ENCODE assay signal across 8 cellular contexts in the genomic region with DNA sequence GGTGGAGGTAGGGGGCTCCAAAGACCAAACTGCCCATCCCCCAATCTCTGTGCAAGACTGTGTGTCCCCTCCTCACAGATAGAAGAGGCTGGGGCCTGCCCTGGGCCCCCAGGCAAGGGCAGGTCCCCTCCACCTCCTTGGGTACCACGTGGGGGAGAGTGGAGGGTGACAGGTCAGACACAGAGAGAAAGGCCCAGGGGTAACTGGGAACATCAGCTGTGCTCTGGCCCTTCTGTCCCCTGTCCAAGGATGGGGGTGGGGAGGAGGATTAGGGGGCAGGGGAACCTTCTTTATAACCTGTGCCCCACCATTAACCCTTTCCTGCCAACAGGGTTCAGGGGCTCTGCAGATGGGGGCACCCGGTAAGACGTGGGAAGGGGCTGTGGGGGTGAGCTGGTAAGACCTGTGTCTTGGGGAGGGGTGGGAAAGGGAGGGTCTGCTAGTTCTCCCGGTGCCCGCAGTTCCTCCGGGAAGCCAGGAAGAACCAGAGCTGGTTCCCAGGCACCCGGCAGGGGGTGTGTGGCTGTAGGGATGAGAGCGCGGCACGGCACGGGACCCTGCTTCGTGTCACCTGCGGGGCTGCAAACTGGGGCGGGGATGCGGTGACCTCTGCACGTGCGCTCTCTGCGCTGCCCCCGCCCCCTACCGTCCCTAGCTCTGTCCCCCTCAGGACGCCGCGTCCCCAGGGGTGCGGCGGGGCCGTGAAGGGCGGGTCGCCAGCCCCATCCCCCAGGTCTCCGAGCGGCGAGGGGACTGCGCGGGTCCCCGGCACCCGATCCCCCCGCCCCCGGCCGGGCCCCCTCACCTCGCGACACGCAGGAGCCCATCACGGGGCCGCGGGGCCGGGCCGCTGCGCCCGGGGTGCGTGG. TPM values are rescaled to one million over a fixed set of nuclear protein-coding genes. Genes with fewer than 3 reads are reported as not detected.
A peak's percentile ranks its signal among the peaks of the same experiment; 100 is the strongest.
DNase-seq lines count a peak whose midpoint lies in the region; ATAC-seq and TF ChIP-seq lines count a peak whose summit lies in the region.

No MANE protein-coding gene starts in this region.

- H3K4me3 ChIP-seq in SU-DHL-6 (ENCODE audit: insufficient read depth, low read length, poor library complexity, severe bottlenecking) (no peak overlapping the region), fibroblast of the aortic adventitia (ENCODE audit: low read depth, low read length) (peak overlapping the region; percentile 46)

- intact Hi-C loops in activated CD4-positive, alpha-beta T cell treated with anti-CD3 and anti-CD28 coated beads for 36 hours (cut with DNase I, micrococcal nuclease): loop anchor here in 1 of 2 experiments (1.0 kb wide), 1 partner anchor 64 kb away; no protein-coding TSS in a partner anchor

- peak; percentile 17 for ATAC-seq in activated CD4-positive, alpha-beta T cell treated with anti-CD3 and anti-CD28 coated beads for 36 hours
- peak; percentile 48 for ATAC-seq in stimulated activated naive CD8-positive, alpha-beta T cell treated with anti-CD3 and anti-CD28 coated beads, Interleukin-15, amount 100 ng/mL, for 72 hours

- no peaks in the 10 kb centered on the region for H3K9me3 ChIP-seq in SU-DHL-6 (ENCODE audit: insufficient read depth, low read length)

- H3K27me3 Mint-ChIP-seq in activated CD4-positive, alpha-beta T cell treated with anti-CD3 and anti-CD28 coated beads for 36 hours: peaks cover 15% of the 10 kb centered on the region
- H3K27me3 Mint-ChIP-seq in stimulated activated naive CD8-positive, alpha-beta T cell treated with anti-CD3 and anti-CD28 coated beads, Interleukin-15, amount 100 ng/mL, for 72 hours: peaks cover 58% of the 10 kb centered on the region

- H3K27me3 ChIP-seq in SU-DHL-6 (ENCODE audit: low read length): no peaks in the 10 kb centered on the region

- no peaks in the 10 kb centered on the region for H3K79me2 ChIP-seq in SU-DHL-6 (ENCODE audit: insufficient read depth, low read length)

- no peak overlapping the region for H3K27ac Mint-ChIP-seq in activated CD4-positive, alpha-beta T cell treated with anti-CD3 and anti-CD28 coated beads for 36 hours
- no peak overlapping the region for H3K27ac Mint-ChIP-seq in stimulated activated naive CD8-positive, alpha-beta T cell treated with anti-CD3 and anti-CD28 coated beads, Interleukin-15, amount 100 ng/mL, for 72 hours

- H3K4me2 ChIP-seq in SU-DHL-6 (ENCODE audit: low read depth, low read length, poor library complexity, severe bottlenecking): peak overlapping the region; percentile 27

- H3K4me1 Mint-ChIP-seq in activated CD4-positive, alpha-beta T cell treated with anti-CD3 and anti-CD28 coated beads for 36 hours: peaks cover 11% of the 10 kb centered on the region
- peaks cover 24% of the 10 kb centered on the region for H3K4me1 Mint-ChIP-seq in stimulated activated naive CD8-positive, alpha-beta T cell treated with anti-CD3 and anti-CD28 coated beads, Interleukin-15, amount 100 ng/mL, for 72 hours

- H2AFZ ChIP-seq in SU-DHL-6 (ENCODE audit: low read depth, low read length, severe bottlenecking): no peak overlapping the region

- H3K9ac ChIP-seq in SU-DHL-6 (ENCODE audit: low read length): no peak overlapping the region; the same call in 1 of the 2 replicates

- no peak overlapping the region for H3K27ac ChIP-seq in SU-DHL-6 (ENCODE audit: low read depth, low read length)

- TF ChIP-seq CTCF in SU-DHL-6 (IDR thresholded peaks at IDR 0.05; ENCODE audit: insufficient read depth, low read length, poor library complexity, severe bottlenecking): no peak
- TF ChIP-seq CTCF in fibroblast of the aortic adventitia (IDR thresholded peaks at IDR 0.05; ENCODE audit: insufficient read depth, low read length): no peak

- H3K4me3 Mint-ChIP-seq in activated CD4-positive, alpha-beta T cell treated with anti-CD3 and anti-CD28 coated beads for 36 hours: no peak overlapping the region
- peak overlapping the region; percentile 9 to 37 for H3K4me3 Mint-ChIP-seq in stimulated activated naive CD8-positive, alpha-beta T cell treated with anti-CD3 and anti-CD28 coated beads, Interleukin-15, amount 100 ng/mL, for 72 hours

- no peaks in the 10 kb centered on the region for H3K36me3 ChIP-seq in SU-DHL-6 (ENCODE audit: low read length)

- no peaks in the 10 kb centered on the region for H3K36me3 Mint-ChIP-seq in activated CD4-positive, alpha-beta T cell treated with anti-CD3 and anti-CD28 coated beads for 36 hours (ENCODE audit: low read depth)

- CTCF ChIA-PET in activated CD4-positive, alpha-beta T cell treated with anti-CD3 and anti-CD28 coated beads for 36 hours (lab: Charles Lee): interaction anchor here (0.9 to 7.8 kb wide), 9 partner anchors 8 to 278 kb away, joined by 3 to 67 read pairs (median 4); no protein-coding TSS in a partner anchor

- no peaks in the 10 kb centered on the region for H3F3A ChIP-seq in SU-DHL-6 (ENCODE audit: insufficient read depth)

- no peaks in the 10 kb centered on the region for H3K9me3 Mint-ChIP-seq in activated CD4-positive, alpha-beta T cell treated with anti-CD3 and anti-CD28 coated beads for 36 hours (ENCODE audit: low read depth)
- H3K9me3 Mint-ChIP-seq in stimulated activated naive CD8-positive, alpha-beta T cell treated with anti-CD3 and anti-CD28 coated beads, Interleukin-15, amount 100 ng/mL, for 72 hours: no peaks in the 10 kb centered on the region

- no peak for DNase-seq in activated CD4-positive, alpha-beta T cell treated with anti-CD3 and anti-CD28 coated beads for 36 hours
- no peak for DNase-seq in activated CD4-positive, alpha-beta T cell treated with anti-CD3 and anti-CD28 coated beads for 4 hours
- no peak for DNase-seq in fibroblast of the aortic adventitia (ENCODE audit: low read depth)
- DNase-seq in stimulated activated naive CD8-positive, alpha-beta T cell treated with anti-CD3 and anti-CD28 coated beads, Interleukin-15, amount 100 ng/mL, for 72 hours: peak in 1 of 2 donors; percentile 21
- no peak for DNase-seq in DMS153 (lab: John Stamatoyannopoulos, UW)
- no peak for DNase-seq in NCI-H128 (lab: John Stamatoyannopoulos, UW; ENCODE audit: unreplicated experiment)
- DNase-seq in SHP77 (lab: John Stamatoyannopoulos, UW): no peak

- H3K9me2 ChIP-seq in SU-DHL-6 (replicated peaks; ENCODE audit: insufficient read depth, low read length): no peaks in the 10 kb centered on the region

- POLR2A ChIA-PET in activated CD4-positive, alpha-beta T cell treated with anti-CD3 and anti-CD28 coated beads for 36 hours (lab: Charles Lee): interaction anchor here (0.6 kb wide), 1 partner anchor 196 kb away, joined by 3 read pairs; no protein-coding TSS in a partner anchor

- H4K20me1 ChIP-seq in SU-DHL-6 (ENCODE audit: low read depth, low read length): no peaks in the 10 kb centered on the region

RNA-seq across cellular contexts. Expression of gene FAM131C, which starts 0.6 kb away (rescaled TPM):
- under 1 TPM; 0.09 to 0.23 TPM for total RNA-seq in activated CD4-positive, alpha-beta T cell treated with anti-CD3 and anti-CD28 coated beads for 36 hours
- total RNA-seq in fibroblast of the aortic adventitia (ENCODE audit: low replicate concordance): 0.08 and 0.63 TPM in 2 replicates

RNA-seq across cellular contexts. Expression of gene CLCNKB, which starts 29.3 kb away (rescaled TPM):
- total RNA-seq in activated CD4-positive, alpha-beta T cell treated with anti-CD3 and anti-CD28 coated beads for 36 hours: not detected
- not detected in 2 replicates for total RNA-seq in fibroblast of the aortic adventitia (ENCODE audit: low replicate concordance)

RNA-seq across cellular contexts. Expression of gene CLCNKA, which starts 51.0 kb away (rescaled TPM):
- total RNA-seq in activated CD4-positive, alpha-beta T cell treated with anti-CD3 and anti-CD28 coated beads for 36 hours: not detected
- 0.09 and 0.25 TPM in 2 replicates for total RNA-seq in fibroblast of the aortic adventitia (ENCODE audit: low replicate concordance)

RNA-seq across cellular contexts. Expression of gene HSPB7, which starts 55.0 kb away (rescaled TPM):
- total RNA-seq in activated CD4-positive, alpha-beta T cell treated with anti-CD3 and anti-CD28 coated beads for 36 hours: not detected
- total RNA-seq in fibroblast of the aortic adventitia (ENCODE audit: low replicate concordance): 8.9 TPM in 1 of 2 replicates, not detected in the other
